Comparison of ENCODE assay signal across 21 cellular contexts in genomic region chr3:23845817-23846216, GRCh38.
"Had no signal": no experiment of that assay in that cellular context is flagged by ENCODE, and none has a peak within 500 bp of the region (broad histone marks: within the 10 kb centered on the region; RNA-seq: fewer than 3 reads in every experiment).

No MANE protein-coding gene starts in this region.

- H2AFZ ChIP-seq: parathyroid adenoma had no signal

- ATAC-seq: heart left ventricle; naive thymus-derived CD4-positive, alpha-beta T cell; stimulated activated naive B cell treated with anti-CD40 and anti-IgM and Interleukin-4, amounts not matched to agents 10 μg/mL and 1 μg/mL and 100 μg/mL, for 72 hours; stimulated activated naive CD8-positive, alpha-beta T cell treated with anti-CD3 and anti-CD28 coated beads, Interleukin-15, amount 100 ng/mL, for 72 hours had no signal

- H3K9me3 ChIP-seq: colonic mucosa, psoas muscle, sigmoid colon, testis had no signal

- H3K36me3 ChIP-seq: colonic mucosa, heart left ventricle, sigmoid colon, transverse colon had no signal

- DNase-seq: colonic mucosa; dermis blood vessel endothelial cell; foreskin melanocyte; heart left ventricle; hippocampal formation; kidney glomerular epithelial cell; naive thymus-derived CD4-positive, alpha-beta T cell; nephron progenitor cell; psoas muscle; sigmoid colon; stimulated activated CD4-positive, alpha-beta T cell treated with anti-CD3 and anti-CD28 coated beads, Interleukin-2, amount 100 ng/mL, for 24 hours; stimulated activated CD4-positive, alpha-beta T cell treated with anti-CD3 and anti-CD28 coated beads, Interleukin-4, amount 100 ng/mL, for 4 hours; stimulated activated naive B cell treated with anti-CD40 and anti-IgM and Interleukin-4, amounts not matched to agents 10 μg/mL and 1 μg/mL and 100 μg/mL, for 72 hours; stimulated activated naive CD8-positive, alpha-beta T cell treated with anti-CD3 and anti-CD28 coated beads, Interleukin-15, amount 100 ng/mL, for 72 hours; testis; transverse colon had no signal

- H3K9ac ChIP-seq: parathyroid adenoma had no signal

- H3K27me3 ChIP-seq: colonic mucosa, heart left ventricle, sigmoid colon, testis, transverse colon had no signal

- FAIRE-seq: endothelial cell of umbilical vein, islet of Langerhans, urothelium cell line had no signal

- H3K4me1 ChIP-seq: colonic mucosa, parathyroid adenoma, testis had no signal

- H3K4me3 ChIP-seq: colonic mucosa, heart left ventricle, psoas muscle, sigmoid colon, skin epidermis, testis, transverse colon had no signal

- H3K27ac ChIP-seq: colonic mucosa, heart left ventricle, parathyroid adenoma, psoas muscle, sigmoid colon, skin epidermis, testis, transverse colon had no signal
